21 cellular contexts compared by ENCODE assay signal in genomic region chr5:180366303-180366702, GRCh38. TPM values are rescaled to one million over a fixed set of nuclear protein-coding genes. Genes with fewer than 3 reads are reported as not detected.
A peak's percentile ranks its signal among the peaks of the same experiment; 100 is the strongest.
DNase-seq lines count a peak whose midpoint lies in the region; ATAC-seq and TF ChIP-seq lines count a peak whose summit lies in the region.
"Had no signal": no experiment of that assay in that cellular context is flagged by ENCODE, and none has a peak within 500 bp of the region (broad histone marks: within the 10 kb centered on the region; RNA-seq: fewer than 3 reads in every experiment).

No MANE protein-coding gene starts in this region.

- DNase-seq in AG20443 (ENCODE audit: low spot score) (peak; percentile 77), M059J (ENCODE audit: low read depth) (peak; percentile 25), coronary artery (ENCODE audit: low spot score) (no peak), neuronal stem cell (ENCODE audit: low spot score) (no peak), mesenchymal stem cell (no peak), NCI-H2107 treated with DMSO at 0.1 percent for 48 hours (lab: John Stamatoyannopoulos, UW; ENCODE audit: unreplicated experiment) (no peak), cortex of kidney (lab: John Stamatoyannopoulos, UW) (no peak)
- DNase-seq in natural killer cell treated with Interleukin-12 subunit alpha and Interleukin-12 subunit beta and Interleukin-15 and Interleukin-18, amount 100 ng/mL, for 72 hours (ENCODE audit: low spot score): no peak
- DNase-seq: activated naive CD4-positive, alpha-beta T cell treated with anti-CD3 and anti-CD28 coated beads for 36 hours; KBM-7; left lung; NCI-H1417 treated with DMSO at 0.1 percent for 48 hours; NCI-H524 treated with DMSO at 0.1 percent for 48 hours; stomach; T-helper 1 cell had no signal

- ATAC-seq in natural killer cell treated with Interleukin-12 subunit alpha and Interleukin-12 subunit beta and Interleukin-15 and Interleukin-18, amount 100 ng/mL, for 72 hours: no peak
- ATAC-seq: left lung, Panc1 had no signal

- H3K4me1 Mint-ChIP-seq in natural killer cell treated with Interleukin-12 subunit alpha and Interleukin-12 subunit beta and Interleukin-15 and Interleukin-18, amount 100 ng/mL, for 72 hours (ENCODE audit: low read depth in 2 of 2): peaks cover 14 to 18% of the 10 kb centered on the region in 2 donors
- H3K4me1 Mint-ChIP-seq: neural crest cell had no signal

- H3K14ac ChIP-seq in neuronal stem cell (ENCODE audit: low read length): no peak overlapping the region
- H3K14ac ChIP-seq in mesenchymal stem cell (ENCODE audit: low read length in 2 of 2): no peak overlapping the region

- H4K91ac ChIP-seq in neuronal stem cell (ENCODE audit: low read depth, low read length, poor library complexity) (no peak overlapping the region), mesenchymal stem cell (ENCODE audit: low read length) (no peak overlapping the region)

- no peak overlapping the region for H3K4ac ChIP-seq in neuronal stem cell (ENCODE audit: low read length)
- H3K4ac ChIP-seq in mesenchymal stem cell (ENCODE audit: low read depth in 1 of 2, low read length in 2 of 2): no peak overlapping the region

- H3K23ac ChIP-seq in neuronal stem cell (ENCODE audit: low read depth, low read length, poor library complexity) (no peak overlapping the region), mesenchymal stem cell (ENCODE audit: low read length in 2 of 2) (no peak overlapping the region)

- H2BK120ac ChIP-seq in neuronal stem cell (ENCODE audit: low read depth, low read length): no peak overlapping the region
- H2BK120ac ChIP-seq in mesenchymal stem cell (ENCODE audit: low read depth, low read length): no peak overlapping the region

- H3K4me2 ChIP-seq in neuronal stem cell (ENCODE audit: insufficient read depth, low read length, poor library complexity, severe bottlenecking) (no peak overlapping the region), mesenchymal stem cell (ENCODE audit: low read length, poor library complexity, severe bottlenecking) (no peak overlapping the region)
- H3K4me2 ChIP-seq: hepatocyte had no signal

- H4K8ac ChIP-seq in neuronal stem cell (ENCODE audit: low read depth, low read length) (no peak overlapping the region), mesenchymal stem cell (ENCODE audit: low read length) (no peak overlapping the region)

- WGBS in neuronal stem cell (ENCODE audit: extremely low coverage in 2 of 2, insufficient read length in 2 of 2, insufficient replicate concordance in 1 of 2), 2 donors: no CpG with 5 or more reads among the region's 11 CpGs
- 79% methylated on average over 11 of the region's 11 CpGs for WGBS in mesenchymal stem cell

- H3K4me1 ChIP-seq in neuronal stem cell (ENCODE audit: control insufficient read depth in 2 of 2, insufficient read depth in 1 of 2, low read depth in 1 of 2, low read length in 2 of 2): no peaks in the 10 kb centered on the region
- H3K4me1 ChIP-seq in mesenchymal stem cell (ENCODE audit: control insufficient read depth, insufficient read depth, low read depth, low read length): peaks cover 7% of the 10 kb centered on the region
- H3K4me1 ChIP-seq: left lung, stomach had no signal

- peak overlapping the region in 1 of 2 donors; percentile 49 for H3K27ac ChIP-seq in coronary artery
- no peak overlapping the region for H3K27ac ChIP-seq in neuronal stem cell (replicated peaks; ENCODE audit: low read length)
- H3K27ac ChIP-seq in mesenchymal stem cell (ENCODE audit: low read length, poor library complexity, severe bottlenecking): no peak overlapping the region
- H3K27ac ChIP-seq: esophagus muscularis mucosa, hepatocyte, left lung, stomach had no signal

- H2BK5ac ChIP-seq in neuronal stem cell (ENCODE audit: low read length) (no peak overlapping the region), mesenchymal stem cell (ENCODE audit: low read depth, low read length, poor library complexity, severe bottlenecking) (no peak overlapping the region)

- H3K4me3 ChIP-seq in coronary artery: peak overlapping the region; percentile 17
- no peak overlapping the region for H3K4me3 ChIP-seq in neuronal stem cell (ENCODE audit: low read length in 2 of 2)
- H3K4me3 ChIP-seq in mesenchymal stem cell (ENCODE audit: insufficient read depth in 1 of 2, low read depth in 1 of 2, low read length in 2 of 2): no peak overlapping the region
- H3K4me3 ChIP-seq: esophagus muscularis mucosa, hepatocyte, left lung, skin epidermis, stomach had no signal

- H3K9ac ChIP-seq in neuronal stem cell (ENCODE audit: low read depth, low read length, poor library complexity) (no peak overlapping the region), mesenchymal stem cell (ENCODE audit: low read length) (no peak overlapping the region)

- H3K36me3 ChIP-seq in neuronal stem cell (replicated peaks in 1 of 2; ENCODE audit: control insufficient read depth in 2 of 2, insufficient read depth in 2 of 2, low read length in 2 of 2) (no peaks in the 10 kb centered on the region), mesenchymal stem cell (ENCODE audit: control insufficient read depth in 1 of 2, insufficient read depth in 2 of 2, low read depth in 1 of 2, low read length in 2 of 2) (no peaks in the 10 kb centered on the region)
- H3K36me3 ChIP-seq: esophagus muscularis mucosa, left lung, stomach had no signal

- no peak overlapping the region for H2AK5ac ChIP-seq in neuronal stem cell (ENCODE audit: low read depth, low read length)
- H2AK5ac ChIP-seq in mesenchymal stem cell (ENCODE audit: low read length, severe bottlenecking): no peak overlapping the region

- peak overlapping the region in 1 of 2 donors; percentile 31 for H3K27ac Mint-ChIP-seq in natural killer cell treated with Interleukin-12 subunit alpha and Interleukin-12 subunit beta and Interleukin-15 and Interleukin-18, amount 100 ng/mL, for 72 hours
- H3K27ac Mint-ChIP-seq: activated naive CD4-positive, alpha-beta T cell treated with anti-CD3 and anti-CD28 coated beads for 36 hours had no signal

- no peak overlapping the region for H2BK12ac ChIP-seq in neuronal stem cell (ENCODE audit: low read length)
- H2BK12ac ChIP-seq in mesenchymal stem cell (ENCODE audit: low read length in 2 of 2): no peak overlapping the region

- no peaks in the 10 kb centered on the region for H3K36me3 Mint-ChIP-seq in natural killer cell treated with Interleukin-12 subunit alpha and Interleukin-12 subunit beta and Interleukin-15 and Interleukin-18, amount 100 ng/mL, for 72 hours

- H3K27me3 ChIP-seq in neuronal stem cell (ENCODE audit: control insufficient read depth in 3 of 3, insufficient read depth in 3 of 3, low read depth in 1 of 3, low read length in 3 of 3): peaks cover 0 to 15% (median 0%) of the 10 kb centered on the region in 3 experiments
- no peaks in the 10 kb centered on the region for H3K27me3 ChIP-seq in mesenchymal stem cell (ENCODE audit: control insufficient read depth in 1 of 2, insufficient read depth in 1 of 2, low read length in 2 of 2)
- H3K27me3 ChIP-seq: hepatocyte, left lung had no signal

- H2BK15ac ChIP-seq in neuronal stem cell (ENCODE audit: low read length) (no peak overlapping the region), mesenchymal stem cell (ENCODE audit: low read depth, poor library complexity, severe bottlenecking) (no peak overlapping the region)

- H3K18ac ChIP-seq in neuronal stem cell (ENCODE audit: low read length): peak overlapping the region; percentile 16
- no peak overlapping the region for H3K18ac ChIP-seq in mesenchymal stem cell (ENCODE audit: low read depth in 1 of 2, low read length in 2 of 2)

- H3K79me1 ChIP-seq in neuronal stem cell (ENCODE audit: low read depth, low read length) (peaks cover 2% of the 10 kb centered on the region), mesenchymal stem cell (replicated peaks; ENCODE audit: low read length, poor library complexity, severe bottlenecking) (no peaks in the 10 kb centered on the region)

- peaks cover 10 to 12% of the 10 kb centered on the region in 2 donors for H3K27me3 Mint-ChIP-seq in natural killer cell treated with Interleukin-12 subunit alpha and Interleukin-12 subunit beta and Interleukin-15 and Interleukin-18, amount 100 ng/mL, for 72 hours

- H3K4me3 Mint-ChIP-seq in natural killer cell treated with Interleukin-12 subunit alpha and Interleukin-12 subunit beta and Interleukin-15 and Interleukin-18, amount 100 ng/mL, for 72 hours: no peak overlapping the region
- H3K4me3 Mint-ChIP-seq: activated naive CD4-positive, alpha-beta T cell treated with anti-CD3 and anti-CD28 coated beads for 36 hours; neural crest cell had no signal

- H3K9me3 ChIP-seq in neuronal stem cell (replicated peaks in 1 of 2; ENCODE audit: control insufficient read depth in 2 of 2, insufficient read depth in 1 of 2, low read depth in 1 of 2, low read length in 2 of 2) (no peaks in the 10 kb centered on the region), mesenchymal stem cell (ENCODE audit: control insufficient read depth, low read length) (no peaks in the 10 kb centered on the region)
- H3K9me3 ChIP-seq: esophagus muscularis mucosa, left lung, stomach had no signal

- TF ChIP-seq CTCF in coronary artery (IDR thresholded peaks at IDR 0.05): no peak

- H3K9me3 Mint-ChIP-seq in natural killer cell treated with Interleukin-12 subunit alpha and Interleukin-12 subunit beta and Interleukin-15 and Interleukin-18, amount 100 ng/mL, for 72 hours: no peaks in the 10 kb centered on the region
- H3K9me3 Mint-ChIP-seq: activated naive CD4-positive, alpha-beta T cell treated with anti-CD3 and anti-CD28 coated beads for 36 hours; central memory CD8-positive, alpha-beta T cell; neural crest cell had no signal

- H2AFZ ChIP-seq in neuronal stem cell (ENCODE audit: low read length): peak overlapping the region; percentile 51
- H2AFZ ChIP-seq in mesenchymal stem cell (ENCODE audit: low read depth, low read length): no peak overlapping the region
- H2AFZ ChIP-seq: hepatocyte had no signal

RNA-seq across cellular contexts. Expression of gene GFPT2, which starts 13.2 kb away (rescaled TPM):
- 1.9 and 6.2 TPM in 2 replicates for total RNA-seq in M059J (2014; rRNA removed; shearing (Covaris generic))
- 17.6 TPM for polyA plus RNA-seq in neuronal stem cell (2013, experiment 1 of 2)
- polyA plus RNA-seq in neuronal stem cell (2013, experiment 2 of 2): 16.4 TPM
- polyA plus RNA-seq in mesenchymal stem cell (2013, experiment 1 of 2): 12.3 TPM
- polyA plus RNA-seq in mesenchymal stem cell (2013, experiment 2 of 2): 12.0 TPM
- under 1 TPM in 1 of 2 donors, not detected in 1; 0.29 TPM for total RNA-seq in natural killer cell treated with Interleukin-12 subunit alpha and Interleukin-12 subunit beta and Interleukin-15 and Interleukin-18, amount 100 ng/mL, for 72 hours

Comparison
In these comparisons a context has a peak if more than half of its experiments do, and no peak if none do; other contexts are left out.
1. DNase-seq: peak in AG20443 (single experiment) and M059J (single experiment); none in coronary artery (single experiment), neuronal stem cell (single experiment), mesenchymal stem cell (single experiment), NCI-H2107 treated with DMSO at 0.1 percent for 48 hours (single experiment), natural killer cell treated with Interleukin-12 subunit alpha and Interleukin-12 subunit beta and Interleukin-15 and Interleukin-18, amount 100 ng/mL, for 72 hours (single experiment) and cortex of kidney (single experiment).